23 cellular contexts compared by ENCODE assay signal in genomic region chrX:20284992-20285391, GRCh38.
"Had no signal": no experiment of that assay in that cellular context is flagged by ENCODE, and none has a peak within 500 bp of the region (broad histone marks: within the 10 kb centered on the region; RNA-seq: fewer than 3 reads in every experiment).

No MANE protein-coding gene starts in this region.

- H3K27ac Mint-ChIP-seq: dendritic cell treated with granulocyte-macrophage colony-stimulating factor and Interleukin-4, amounts not matched to agents 40 ng/mL and 50 ng/mL, for 4 days; endodermal cell; natural killer cell; stimulated activated memory B cell treated with anti-CD40 and anti-IgM and Interleukin-4, amounts not matched to agents 10 μg/mL and 1 μg/mL and 100 μg/mL, for 72 hours; stimulated activated naive CD8-positive, alpha-beta T cell treated with anti-CD3 and anti-CD28 coated beads, Interleukin-15, Interleukin-2, amounts not matched to agents 100 ng/mL and 50 ng/mL, for 24 hours had no signal

- DNase-seq: effector CD8-positive, alpha-beta T cell; endodermal cell; hypothalamus; left ventricle myocardium superior; lower lobe of right lung; natural killer cell; pancreas; sigmoid colon; stimulated activated CD4-positive, alpha-beta T cell treated with anti-CD3 and anti-CD28 coated beads, Interleukin-2, amount 100 ng/mL, for 24 hours; stimulated activated CD4-positive, alpha-beta T cell treated with anti-CD3 and anti-CD28 coated beads, Interleukin-4, amount 100 ng/mL, for 24 hours; upper lobe of right lung; uterus had no signal

- H3K4me1 ChIP-seq: lower lobe of right lung, pancreas, sigmoid colon, tibial nerve, upper lobe of right lung, uterus had no signal

- FAIRE-seq: frontal cortex, keratinocyte had no signal

- H3K36me3 Mint-ChIP-seq: natural killer cell had no signal

- H3K4me1 Mint-ChIP-seq: endodermal cell; natural killer cell; neural crest cell; stimulated activated memory B cell treated with anti-CD40 and anti-IgM and Interleukin-4, amounts not matched to agents 10 μg/mL and 1 μg/mL and 100 μg/mL, for 72 hours had no signal

- ATAC-seq: esophagus mucosa; left ventricle myocardium superior; lower lobe of right lung; natural killer cell; pancreas; stimulated activated memory B cell treated with anti-CD40 and anti-IgM and Interleukin-4, amounts not matched to agents 10 μg/mL and 1 μg/mL and 100 μg/mL, for 72 hours; upper lobe of right lung had no signal

- H3K9me3 ChIP-seq: lower lobe of right lung, neutrophil, pancreas, sigmoid colon, thoracic aorta, tibial nerve, upper lobe of right lung, uterus had no signal

- H3K27me3 ChIP-seq: neutrophil, pancreas, sigmoid colon, tibial nerve, upper lobe of right lung had no signal

- H3K4me3 ChIP-seq: lower lobe of right lung, pancreas, sigmoid colon, thoracic aorta, tibial nerve, upper lobe of right lung, uterus had no signal

- H3K4me3 Mint-ChIP-seq: dendritic cell treated with granulocyte-macrophage colony-stimulating factor and Interleukin-4, amounts not matched to agents 40 ng/mL and 50 ng/mL, for 4 days; endodermal cell; natural killer cell; neural crest cell; stimulated activated memory B cell treated with anti-CD40 and anti-IgM and Interleukin-4, amounts not matched to agents 10 μg/mL and 1 μg/mL and 100 μg/mL, for 72 hours; stimulated activated naive CD8-positive, alpha-beta T cell treated with anti-CD3 and anti-CD28 coated beads, Interleukin-15, Interleukin-2, amounts not matched to agents 100 ng/mL and 50 ng/mL, for 24 hours had no signal

- H3K36me3 ChIP-seq: lower lobe of right lung, neutrophil, pancreas, sigmoid colon, thoracic aorta, tibial nerve, upper lobe of right lung, uterus had no signal

- H3K27ac ChIP-seq: epithelial cell of prostate, lower lobe of right lung, neutrophil, pancreas, sigmoid colon, thoracic aorta, tibial nerve, upper lobe of right lung, uterus had no signal

- H3K9me3 Mint-ChIP-seq: natural killer cell had no signal
